Comparison of ENCODE assay signal across 31 cellular contexts in the genomic region with DNA sequence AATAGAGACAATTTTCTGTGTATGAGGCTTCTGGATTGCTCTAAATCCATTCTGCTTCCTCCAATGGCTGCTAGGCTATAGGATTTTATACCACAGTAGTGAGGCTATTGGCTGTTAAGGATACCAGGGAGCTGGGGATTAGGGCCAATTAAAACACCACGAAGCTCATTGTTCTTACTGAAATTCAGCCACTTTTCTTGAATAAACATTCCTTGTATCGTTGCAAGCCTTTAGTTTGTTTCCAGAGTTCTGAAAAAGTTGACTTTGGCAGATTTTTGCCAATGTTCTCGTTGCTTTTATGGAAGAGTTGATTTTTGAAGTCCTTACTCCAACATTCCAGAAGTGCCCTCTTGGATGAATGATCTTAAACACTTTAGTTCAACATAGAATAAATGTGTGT.
"Had no signal": no experiment of that assay in that cellular context is flagged by ENCODE, and none has a peak within 500 bp of the region (broad histone marks: within the 10 kb centered on the region; RNA-seq: fewer than 3 reads in every experiment).

No MANE protein-coding gene starts in this region.

- H3K9ac ChIP-seq: neural progenitor cell had no signal

- H3K27ac Mint-ChIP-seq: immature natural killer cell; mesothelial cell of epicardium; naive B cell; natural killer cell; nephron progenitor cell; neural progenitor cell; stimulated activated naive B cell treated with anti-CD40 and anti-IgM and Interleukin-4, amounts not matched to agents 10 μg/mL and 1 μg/mL and 100 μg/mL, for 72 hours had no signal

- H3K27me3 Mint-ChIP-seq: naive B cell; stimulated activated naive B cell treated with anti-CD40 and anti-IgM and Interleukin-4, amounts not matched to agents 10 μg/mL and 1 μg/mL and 100 μg/mL, for 72 hours had no signal

- H3K9me3 ChIP-seq: left lung, lower lobe of right lung, neutrophil, ovary, prostate gland, testis, tibial artery, upper lobe of right lung had no signal

- H3K36me3 ChIP-seq: left lung, lower lobe of right lung, neural progenitor cell, neutrophil, ovary, prostate gland, stomach, tibial artery, upper lobe of right lung had no signal

- H3K27me3 ChIP-seq: left lung, neural progenitor cell, neutrophil, ovary, stomach, testis, tibial artery, upper lobe of right lung had no signal

- ATAC-seq: left colon; left lung; lower lobe of right lung; natural killer cell; right cardiac atrium; sciatic nerve; stimulated activated naive B cell treated with anti-CD40 and anti-IgM and Interleukin-4, amounts not matched to agents 10 μg/mL and 1 μg/mL and 100 μg/mL, for 72 hours; stimulated activated naive CD8-positive, alpha-beta T cell treated with anti-CD3 and anti-CD28 coated beads, Interleukin-15, Interleukin-2, amounts not matched to agents 100 U/mL and 50 U/mL, for 24 hours; upper lobe of right lung had no signal

- DNase-seq: hypothalamus; immature natural killer cell; kidney; left colon; left lung; lower lobe of right lung; mesendoderm; naive B cell; natural killer cell; nephron progenitor cell; occipital lobe; ovary; retina; right cardiac atrium; stimulated activated CD4-positive, alpha-beta T cell treated with anti-CD3 and anti-CD28 coated beads, Interleukin-12 subunit alpha, Interleukin-12 subunit beta, amount 100 ng/mL, for 4 hours; stimulated activated CD4-positive, alpha-beta T cell treated with anti-CD3 and anti-CD28 coated beads, Interleukin-15, amount 100 ng/mL, for 24 hours; stimulated activated CD4-positive, alpha-beta T cell treated with anti-CD3 and anti-CD28 coated beads, Interleukin-2, amount 100 ng/mL, for 24 hours; stimulated activated CD4-positive, alpha-beta T cell treated with anti-CD3 and anti-CD28 coated beads, Interleukin-4, amount 100 ng/mL, for 1 hour; stimulated activated naive B cell treated with anti-CD40 and anti-IgM and Interleukin-4, amounts not matched to agents 10 μg/mL and 1 μg/mL and 100 μg/mL, for 72 hours; stimulated activated naive CD8-positive, alpha-beta T cell treated with anti-CD3 and anti-CD28 coated beads, Interleukin-15, Interleukin-2, amounts not matched to agents 100 U/mL and 50 U/mL, for 24 hours; stomach; testis; tibial artery; trophoblast cell; upper lobe of right lung had no signal

- H3K4me3 ChIP-seq: left lung, lower lobe of right lung, neural progenitor cell, ovary, prostate gland, skin epidermis, stomach, testis, tibial artery, upper lobe of right lung had no signal

- H3K27ac ChIP-seq: left lung, lower lobe of right lung, neural progenitor cell, neutrophil, ovary, prostate gland, skin epidermis, stomach, testis, tibial artery, upper lobe of right lung had no signal

- H3K4me2 ChIP-seq: neural progenitor cell had no signal

- H3K4me3 Mint-ChIP-seq: immature natural killer cell; mesothelial cell of epicardium; naive B cell; natural killer cell; nephron progenitor cell; neural progenitor cell; stimulated activated naive B cell treated with anti-CD40 and anti-IgM and Interleukin-4, amounts not matched to agents 10 μg/mL and 1 μg/mL and 100 μg/mL, for 72 hours had no signal

- H3K36me3 Mint-ChIP-seq: immature natural killer cell; mesothelial cell of epicardium; naive B cell; natural killer cell; neural progenitor cell; stimulated activated naive B cell treated with anti-CD40 and anti-IgM and Interleukin-4, amounts not matched to agents 10 μg/mL and 1 μg/mL and 100 μg/mL, for 72 hours had no signal

- H3K4me1 ChIP-seq: left lung, lower lobe of right lung, neural progenitor cell, prostate gland, stomach, testis, tibial artery, upper lobe of right lung had no signal

- H3K4me1 Mint-ChIP-seq: immature natural killer cell; naive B cell; natural killer cell; nephron progenitor cell; neural progenitor cell; stimulated activated naive B cell treated with anti-CD40 and anti-IgM and Interleukin-4, amounts not matched to agents 10 μg/mL and 1 μg/mL and 100 μg/mL, for 72 hours had no signal

- H2AFZ ChIP-seq: neural progenitor cell had no signal
